In genomic region chr15:40441736-40442531, GRCh38 we compare ENCODE assay signal across 8 cellular contexts. TPM values are rescaled to one million over a fixed set of nuclear protein-coding genes. Genes with fewer than 3 reads are reported as not detected.
DNase-seq lines count a peak whose midpoint lies in the region; ATAC-seq and TF ChIP-seq lines count a peak whose summit lies in the region.

No MANE protein-coding gene starts in this region.

- no TSS peak for BruUV-seq in Calu3 (replicated peaks; lab: Mats Ljungman, UMichigan)

- peaks cover 15% of the 10 kb centered on the region for H3K4me1 Mint-ChIP-seq in Calu3 (ENCODE audit: low read depth, unreplicated experiment)
- H3K4me1 Mint-ChIP-seq in activated T-cell treated with anti-CD3 and anti-CD28 coated beads, Interleukin-2, amount 50 U/mL, for 72 hours (ENCODE audit: low read depth), result peaks cover 58% of the 10 kb centered on the region

- H3K27ac ChIP-seq in right atrium auricular region, result peak overlapping the region in 1 of 2 donors; percentile 75

- peaks cover 18% of the 10 kb centered on the region for H3K27me3 Mint-ChIP-seq in Calu3 (ENCODE audit: unreplicated experiment)
- peaks cover 34% of the 10 kb centered on the region for H3K27me3 Mint-ChIP-seq in activated T-cell treated with anti-CD3 and anti-CD28 coated beads, Interleukin-2, amount 50 U/mL, for 72 hours (ENCODE audit: low read depth)

- H3K27me3 ChIP-seq in right atrium auricular region (no peaks in the 10 kb centered on the region), skeletal muscle satellite cell (ENCODE audit: control insufficient read depth, insufficient read depth, low read length) (peaks cover 25% of the 10 kb centered on the region)

- peak overlapping the region; percentile 93 for H3K4me2 ChIP-seq in skeletal muscle satellite cell (ENCODE audit: low read length)

- ATAC-seq in HG03280 (IDR thresholded peaks at IDR 0.05; ENCODE audit: unreplicated experiment), result peak; percentile 8
- ATAC-seq in activated T-cell treated with anti-CD3 and anti-CD28 coated beads, Interleukin-2, amount 50 U/mL, for 72 hours (replicated peaks in 1 of 2), result peak in 1 of 2 donors; percentile 10
- no peak for ATAC-seq in GM21576 (IDR thresholded peaks at IDR 0.05; ENCODE audit: unreplicated experiment)
- no peak for ATAC-seq in HG03025 (IDR thresholded peaks at IDR 0.05; ENCODE audit: low FRiP score, unreplicated experiment)

- no peak overlapping the region for H3K27ac Mint-ChIP-seq in Calu3 (ENCODE audit: unreplicated experiment)
- no peak overlapping the region for H3K27ac Mint-ChIP-seq in activated T-cell treated with anti-CD3 and anti-CD28 coated beads, Interleukin-2, amount 50 U/mL, for 72 hours

- H3K9me3 Mint-ChIP-seq in Calu3 (ENCODE audit: low read depth, unreplicated experiment), result no peaks in the 10 kb centered on the region
- H3K9me3 Mint-ChIP-seq in activated T-cell treated with anti-CD3 and anti-CD28 coated beads, Interleukin-2, amount 50 U/mL, for 72 hours, result no peaks in the 10 kb centered on the region

- DNase-seq in Calu3 (no peak), right atrium auricular region (ENCODE audit: low spot score) (no peak), medulla oblongata (ENCODE audit: extremely low spot score) (no peak)
- DNase-seq in activated T-cell treated with anti-CD3 and anti-CD28 coated beads, Interleukin-2, amount 50 U/mL, for 72 hours, result peak; percentile 48 to 55

- H3K4me3 ChIP-seq in right atrium auricular region (peak overlapping the region; percentile 93 to 95), skeletal muscle satellite cell (ENCODE audit: low read length) (peak overlapping the region; percentile 79)

- intact Hi-C loops in Calu3 (cut with micrococcal nuclease; ENCODE audit: unreplicated experiment), result no loop called here

- H3K4me3 Mint-ChIP-seq in Calu3 (ENCODE audit: low read depth, unreplicated experiment), result peak overlapping the region; percentile 69
- H3K4me3 Mint-ChIP-seq in activated T-cell treated with anti-CD3 and anti-CD28 coated beads, Interleukin-2, amount 50 U/mL, for 72 hours, result peak overlapping the region; percentile 90 to 93

- H3K9ac ChIP-seq in skeletal muscle satellite cell (ENCODE audit: low read depth, low read length), result peak overlapping the region; percentile 74

- TF ChIP-seq CTCF in Calu3 (IDR thresholded peaks at IDR 0.05; ENCODE audit: unreplicated experiment) (no peak), right atrium auricular region (IDR thresholded peaks at IDR 0.05) (peak in 1 of 2 donors; percentile 64)

- CTCF ChIA-PET in Calu3 (lab: Charles Lee), result interaction anchor here (0.6 to 1.0 kb wide), 3 partner anchors 10 to 198 kb away, joined by 3 to 5 read pairs (median 4); no protein-coding TSS in a partner anchor

- H3K9me3 ChIP-seq in right atrium auricular region (no peaks in the 10 kb centered on the region), skeletal muscle satellite cell (replicated peaks; ENCODE audit: low read length) (no peaks in the 10 kb centered on the region)

- peaks cover 0 to 66% of the 10 kb centered on the region in 2 donors for H3K4me1 ChIP-seq in right atrium auricular region
- peaks cover 10% of the 10 kb centered on the region for H3K4me1 ChIP-seq in skeletal muscle satellite cell (ENCODE audit: control insufficient read depth, insufficient read depth, low read length)

- no peaks in the 10 kb centered on the region for H3K36me3 ChIP-seq in right atrium auricular region
- no peaks in the 10 kb centered on the region for H3K36me3 ChIP-seq in skeletal muscle satellite cell (ENCODE audit: insufficient read depth, low read length)

- peaks cover 23% of the 10 kb centered on the region for H3K36me3 Mint-ChIP-seq in Calu3 (ENCODE audit: insufficient read depth, unreplicated experiment)
- peaks cover 0 to 2% of the 10 kb centered on the region in 2 donors for H3K36me3 Mint-ChIP-seq in activated T-cell treated with anti-CD3 and anti-CD28 coated beads, Interleukin-2, amount 50 U/mL, for 72 hours (ENCODE audit: insufficient read depth in 2 of 2)

RNA-seq across cellular contexts. Expression of gene BAHD1, which starts 1.2 kb away (rescaled TPM):
- total RNA-seq in Calu3 (2022) (15.6 and 17.2 TPM in 2 replicates), right atrium auricular region (10 to 100 TPM; 11.6 to 19.2 TPM)
- 10 to 100 TPM; 20.8 to 21.9 TPM for total RNA-seq in activated T-cell treated with anti-CD3 and anti-CD28 coated beads, Interleukin-2, amount 50 U/mL, for 72 hours
- 6.8 and 7.2 TPM in 2 replicates for total RNA-seq in skeletal muscle satellite cell (2012; rRNA removed)

RNA-seq across cellular contexts. Expression of gene CHST14, which starts 28.9 kb away (rescaled TPM):
- total RNA-seq in Calu3 (2022), result 8.7 and 11.5 TPM in 2 replicates
- 1 to 10 TPM; 9.5 to 9.7 TPM for total RNA-seq in activated T-cell treated with anti-CD3 and anti-CD28 coated beads, Interleukin-2, amount 50 U/mL, for 72 hours
- total RNA-seq in right atrium auricular region, result 10 to 100 TPM; 13.2 to 14.2 TPM
- total RNA-seq in skeletal muscle satellite cell (2012; rRNA removed), result 7.1 and 8.3 TPM in 2 replicates

RNA-seq across cellular contexts. Expression of gene IVD, which starts 36.3 kb away (rescaled TPM):
- 46.6 and 54.2 TPM in 2 replicates for total RNA-seq in Calu3 (2022)
- total RNA-seq in activated T-cell treated with anti-CD3 and anti-CD28 coated beads, Interleukin-2, amount 50 U/mL, for 72 hours, result 10 to 100 TPM; 61.2 to 75.5 TPM
- 10 to 100 TPM; 49.1 to 65.3 TPM for total RNA-seq in right atrium auricular region
- 35.5 and 37.6 TPM in 2 replicates for total RNA-seq in skeletal muscle satellite cell (2012; rRNA removed)

RNA-seq across cellular contexts. Expression of gene KNSTRN, which starts 59.4 kb away (rescaled TPM):
- 29.5 and 44.5 TPM in 2 replicates for total RNA-seq in Calu3 (2022)
- total RNA-seq in activated T-cell treated with anti-CD3 and anti-CD28 coated beads, Interleukin-2, amount 50 U/mL, for 72 hours, result 10 to 100 TPM; 47.3 to 61.5 TPM
- total RNA-seq in right atrium auricular region, result 10 to 100 TPM in 1 of 2 donors, 1 to 10 TPM in 1; 8.4 to 12.9 TPM
- total RNA-seq in skeletal muscle satellite cell (2012; rRNA removed), result 45.6 and 50.7 TPM in 2 replicates

Comparison
In these comparisons a context has a peak if more than half of its experiments do, and no peak if none do; other contexts are left out.
1. DNase-seq: peak in activated T-cell treated with anti-CD3 and anti-CD28 coated beads, Interleukin-2, amount 50 U/mL, for 72 hours (2 of 2); none in Calu3 (single experiment), right atrium auricular region (single experiment) and medulla oblongata (single experiment).